8 cellular contexts compared by ENCODE assay signal in genomic region chr7:73703985-73704639, GRCh38. TPM values are rescaled to one million over a fixed set of nuclear protein-coding genes. Genes with fewer than 3 reads are reported as not detected.
A peak's percentile ranks its signal among the peaks of the same experiment; 100 is the strongest.
DNase-seq lines count a peak whose midpoint lies in the region; ATAC-seq lines count a peak whose summit lies in the region.

No MANE protein-coding gene starts in this region.

- peaks cover 10% of the 10 kb centered on the region for H3K4me1 Mint-ChIP-seq in activated CD4-positive, alpha-beta memory T cell treated with anti-CD3 and anti-CD28 coated beads for 36 hours (ENCODE audit: low read depth)
- peaks cover 12% of the 10 kb centered on the region for H3K4me1 Mint-ChIP-seq in activated CD4-positive, alpha-beta memory T cell treated with anti-CD3 and anti-CD28 coated beads, Interleukin-2, amount 10 ng/mL, durations not matched to agents 7 days and 5 days

- H3K36me3 Mint-ChIP-seq in activated CD4-positive, alpha-beta memory T cell treated with anti-CD3 and anti-CD28 coated beads for 36 hours, result peaks cover 12% of the 10 kb centered on the region
- peaks cover 18% of the 10 kb centered on the region for H3K36me3 Mint-ChIP-seq in activated CD4-positive, alpha-beta memory T cell treated with anti-CD3 and anti-CD28 coated beads, Interleukin-2, amount 10 ng/mL, durations not matched to agents 7 days and 5 days (ENCODE audit: low read depth)
- no peaks in the 10 kb centered on the region for H3K36me3 Mint-ChIP-seq in activated naive CD4-positive, alpha-beta T cell treated with anti-CD3 and anti-CD28 coated beads, Interleukin-2, amount 50 U/mL, for 72 hours

- no peak overlapping the region for H3K4me3 Mint-ChIP-seq in activated CD4-positive, alpha-beta memory T cell treated with anti-CD3 and anti-CD28 coated beads for 36 hours
- no peak overlapping the region for H3K4me3 Mint-ChIP-seq in activated CD4-positive, alpha-beta memory T cell treated with anti-CD3 and anti-CD28 coated beads, Interleukin-2, amount 10 ng/mL, durations not matched to agents 7 days and 5 days

- H3K27me3 Mint-ChIP-seq in activated CD4-positive, alpha-beta memory T cell treated with anti-CD3 and anti-CD28 coated beads for 36 hours, result no peaks in the 10 kb centered on the region
- no peaks in the 10 kb centered on the region for H3K27me3 Mint-ChIP-seq in activated CD4-positive, alpha-beta memory T cell treated with anti-CD3 and anti-CD28 coated beads, Interleukin-2, amount 10 ng/mL, durations not matched to agents 7 days and 5 days

- CTCF ChIA-PET in activated CD4-positive, alpha-beta memory T cell treated with anti-CD3 and anti-CD28 coated beads for 36 hours (lab: Charles Lee), result no interaction called here
- CTCF ChIA-PET in activated CD4-positive, alpha-beta memory T cell treated with anti-CD3 and anti-CD28 coated beads, Interleukin-2, amount 10 ng/mL, durations not matched to agents 7 days and 5 days (lab: Charles Lee), result no interaction called here

- no peaks in the 10 kb centered on the region for H3K9me3 Mint-ChIP-seq in activated CD4-positive, alpha-beta memory T cell treated with anti-CD3 and anti-CD28 coated beads for 36 hours
- H3K9me3 Mint-ChIP-seq in activated CD4-positive, alpha-beta memory T cell treated with anti-CD3 and anti-CD28 coated beads, Interleukin-2, amount 10 ng/mL, durations not matched to agents 7 days and 5 days, result no peaks in the 10 kb centered on the region
- H3K9me3 Mint-ChIP-seq in activated naive CD4-positive, alpha-beta T cell treated with anti-CD3 and anti-CD28 coated beads, Interleukin-2, amount 50 U/mL, for 72 hours, result no peaks in the 10 kb centered on the region

- peak; percentile 30 to 69 for ATAC-seq in activated naive CD4-positive, alpha-beta T cell treated with anti-CD3 and anti-CD28 coated beads, Interleukin-2, amount 50 U/mL, for 72 hours
- peak; percentile 50 for ATAC-seq in stimulated activated naive CD8-positive, alpha-beta T cell treated with anti-CD3 and anti-CD28 coated beads, Interleukin-15, Interleukin-2, amounts not matched to agents 100 U/mL and 50 U/mL, for 24 hours
- no peak for ATAC-seq in HG02588 (IDR thresholded peaks at IDR 0.05; ENCODE audit: unreplicated experiment)
- no peak for ATAC-seq in GM21825 (IDR thresholded peaks at IDR 0.05; ENCODE audit: unreplicated experiment)

- intact Hi-C loops in activated CD4-positive, alpha-beta memory T cell treated with anti-CD3 and anti-CD28 coated beads for 36 hours (cut with micrococcal nuclease), result loop anchor here (2.0 kb wide), 1 partner anchor 15 kb away; the partner anchor contains the start of gene STX1A

- peak; percentile 54 for DNase-seq in activated CD4-positive, alpha-beta memory T cell treated with anti-CD3 and anti-CD28 coated beads for 36 hours
- DNase-seq in activated CD4-positive, alpha-beta memory T cell treated with anti-CD3 and anti-CD28 coated beads, Interleukin-2, amount 10 ng/mL, durations not matched to agents 7 days and 5 days, result no peak
- DNase-seq in activated naive CD4-positive, alpha-beta T cell treated with anti-CD3 and anti-CD28 coated beads, Interleukin-2, amount 50 U/mL, for 72 hours (ENCODE audit: low spot score in 2 of 2), result peak in 1 of 2 donors; percentile 55
- DNase-seq in iPS-NIHi11 (ENCODE audit: low spot score) (peak; percentile 96), KG1 (lab: John Stamatoyannopoulos, UW) (no peak)
- peak; percentile 53 for DNase-seq in stimulated activated naive CD8-positive, alpha-beta T cell treated with anti-CD3 and anti-CD28 coated beads, Interleukin-15, Interleukin-2, amounts not matched to agents 100 U/mL and 50 U/mL, for 24 hours

- no peak overlapping the region for H3K27ac Mint-ChIP-seq in activated CD4-positive, alpha-beta memory T cell treated with anti-CD3 and anti-CD28 coated beads for 36 hours
- no peak overlapping the region for H3K27ac Mint-ChIP-seq in activated CD4-positive, alpha-beta memory T cell treated with anti-CD3 and anti-CD28 coated beads, Interleukin-2, amount 10 ng/mL, durations not matched to agents 7 days and 5 days
- no peak overlapping the region for H3K27ac Mint-ChIP-seq in activated naive CD4-positive, alpha-beta T cell treated with anti-CD3 and anti-CD28 coated beads, Interleukin-2, amount 50 U/mL, for 72 hours

- POLR2A ChIA-PET in activated CD4-positive, alpha-beta memory T cell treated with anti-CD3 and anti-CD28 coated beads for 36 hours (lab: Charles Lee), result interaction anchor here (3.6 kb wide), 1 partner anchor 13 kb away, joined by 18 read pairs; no protein-coding TSS in a partner anchor
- POLR2A ChIA-PET in activated CD4-positive, alpha-beta memory T cell treated with anti-CD3 and anti-CD28 coated beads, Interleukin-2, amount 10 ng/mL, durations not matched to agents 7 days and 5 days (lab: Charles Lee), result interaction anchor here (1.1 kb wide), 1 partner anchor 21 kb away, joined by 3 read pairs; the partner anchor contains the start of genes BUD23 and DNAJC30

RNA-seq across cellular contexts. Expression of gene STX1A, which starts 15.4 kb away (rescaled TPM):
- 10 to 100 TPM; 31.8 to 39.2 TPM for total RNA-seq in activated CD4-positive, alpha-beta memory T cell treated with anti-CD3 and anti-CD28 coated beads for 36 hours
- 10 to 100 TPM; 27.9 to 30.7 TPM for total RNA-seq in activated CD4-positive, alpha-beta memory T cell treated with anti-CD3 and anti-CD28 coated beads, Interleukin-2, amount 10 ng/mL, durations not matched to agents 7 days and 5 days
- total RNA-seq in activated naive CD4-positive, alpha-beta T cell treated with anti-CD3 and anti-CD28 coated beads, Interleukin-2, amount 50 U/mL, for 72 hours, result 10 to 100 TPM in 1 of 2 donors, 1 to 10 TPM in 1; 8.8 to 14.0 TPM

RNA-seq across cellular contexts. Expression of gene BUD23, which starts 20.7 kb away (rescaled TPM):
- 10 to 100 TPM; 92.0 to 94.0 TPM for total RNA-seq in activated CD4-positive, alpha-beta memory T cell treated with anti-CD3 and anti-CD28 coated beads for 36 hours
- 10 to 100 TPM; 57.0 to 57.2 TPM for total RNA-seq in activated CD4-positive, alpha-beta memory T cell treated with anti-CD3 and anti-CD28 coated beads, Interleukin-2, amount 10 ng/mL, durations not matched to agents 7 days and 5 days
- total RNA-seq in activated naive CD4-positive, alpha-beta T cell treated with anti-CD3 and anti-CD28 coated beads, Interleukin-2, amount 50 U/mL, for 72 hours, result 10 to 100 TPM; 91.8 to 97.9 TPM

RNA-seq across cellular contexts. Expression of gene DNAJC30, which starts 20.9 kb away (rescaled TPM):
- total RNA-seq in activated CD4-positive, alpha-beta memory T cell treated with anti-CD3 and anti-CD28 coated beads for 36 hours, result 1 to 10 TPM; 6.1 to 6.3 TPM
- total RNA-seq in activated CD4-positive, alpha-beta memory T cell treated with anti-CD3 and anti-CD28 coated beads, Interleukin-2, amount 10 ng/mL, durations not matched to agents 7 days and 5 days, result 1 to 10 TPM; 5.9 to 6.4 TPM
- 1 to 10 TPM; 3.7 to 7.5 TPM for total RNA-seq in activated naive CD4-positive, alpha-beta T cell treated with anti-CD3 and anti-CD28 coated beads, Interleukin-2, amount 50 U/mL, for 72 hours

RNA-seq across cellular contexts. Expression of gene ABHD11, which starts 34.5 kb away (rescaled TPM):
- 10 to 100 TPM; 14.7 to 16.8 TPM for total RNA-seq in activated CD4-positive, alpha-beta memory T cell treated with anti-CD3 and anti-CD28 coated beads for 36 hours
- 10 to 100 TPM; 12.3 to 13.7 TPM for total RNA-seq in activated CD4-positive, alpha-beta memory T cell treated with anti-CD3 and anti-CD28 coated beads, Interleukin-2, amount 10 ng/mL, durations not matched to agents 7 days and 5 days
- total RNA-seq in activated naive CD4-positive, alpha-beta T cell treated with anti-CD3 and anti-CD28 coated beads, Interleukin-2, amount 50 U/mL, for 72 hours, result 10 to 100 TPM; 17.3 to 18.1 TPM

RNA-seq across cellular contexts. Expression of gene VPS37D, which starts 36.5 kb away (rescaled TPM):
- total RNA-seq in activated CD4-positive, alpha-beta memory T cell treated with anti-CD3 and anti-CD28 coated beads for 36 hours, result under 1 TPM; 0.22 to 0.26 TPM
- total RNA-seq in activated CD4-positive, alpha-beta memory T cell treated with anti-CD3 and anti-CD28 coated beads, Interleukin-2, amount 10 ng/mL, durations not matched to agents 7 days and 5 days, result under 1 TPM; 0.33 to 0.40 TPM
- under 1 TPM in 1 of 2 donors, not detected in 1; 0.95 TPM for total RNA-seq in activated naive CD4-positive, alpha-beta T cell treated with anti-CD3 and anti-CD28 coated beads, Interleukin-2, amount 50 U/mL, for 72 hours

Comparison
In these comparisons a context has a peak if more than half of its experiments do, and no peak if none do; other contexts are left out.
1. DNase-seq: peak in activated CD4-positive, alpha-beta memory T cell treated with anti-CD3 and anti-CD28 coated beads for 36 hours (single experiment), iPS-NIHi11 (single experiment) and stimulated activated naive CD8-positive, alpha-beta T cell treated with anti-CD3 and anti-CD28 coated beads, Interleukin-15, Interleukin-2, amounts not matched to agents 100 U/mL and 50 U/mL, for 24 hours (single experiment); none in activated CD4-positive, alpha-beta memory T cell treated with anti-CD3 and anti-CD28 coated beads, Interleukin-2, amount 10 ng/mL, durations not matched to agents 7 days and 5 days (single experiment) and KG1 (single experiment).
2. ATAC-seq: peak in activated naive CD4-positive, alpha-beta T cell treated with anti-CD3 and anti-CD28 coated beads, Interleukin-2, amount 50 U/mL, for 72 hours (2 of 2) and stimulated activated naive CD8-positive, alpha-beta T cell treated with anti-CD3 and anti-CD28 coated beads, Interleukin-15, Interleukin-2, amounts not matched to agents 100 U/mL and 50 U/mL, for 24 hours (single experiment); none in HG02588 (single experiment) and GM21825 (single experiment).